ENCODE assay signal across 2 cellular contexts in the genomic region with DNA sequence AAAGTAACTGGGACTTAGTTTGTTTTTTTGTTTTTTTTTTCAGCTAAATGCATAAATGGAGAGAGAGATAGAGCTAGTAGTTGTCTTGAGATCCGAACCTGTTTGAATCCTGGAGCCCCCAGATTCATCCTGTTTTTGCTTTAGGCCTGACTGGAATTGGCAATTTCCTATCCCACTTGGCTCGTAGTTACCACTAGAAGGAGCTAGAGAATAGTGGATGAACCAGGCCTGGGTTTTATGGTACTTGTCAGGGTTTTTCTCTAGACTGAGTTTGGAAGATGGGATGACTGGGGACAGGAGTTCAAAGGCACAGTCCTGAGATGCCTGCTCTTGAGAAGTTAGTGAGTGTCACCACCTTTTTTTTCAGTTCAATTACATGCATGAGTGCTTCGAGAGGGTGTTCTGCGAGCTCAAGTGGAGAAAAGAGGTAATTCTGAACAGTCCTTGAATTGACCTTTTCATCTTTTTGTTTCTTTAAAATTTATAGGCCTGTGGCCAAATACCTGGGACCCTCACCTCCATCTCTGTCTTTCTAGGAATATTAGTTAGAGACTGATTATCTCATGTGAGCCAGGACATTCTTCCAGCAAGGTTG.
A peak's percentile ranks its signal among the peaks of the same experiment; 100 is the strongest.
TF ChIP-seq lines count a peak whose summit lies in the region.

No MANE protein-coding gene starts in this region.

TF ChIP-seq in K562, 482 proteins besides CTCF, POLR2A, EP300 and RAD21:
- no peak for TF ChIP-seq ZNF551 (CRISPR knock-in tag; IDR thresholded peaks at IDR 0.05)
- TF ChIP-seq, protein P1, sequence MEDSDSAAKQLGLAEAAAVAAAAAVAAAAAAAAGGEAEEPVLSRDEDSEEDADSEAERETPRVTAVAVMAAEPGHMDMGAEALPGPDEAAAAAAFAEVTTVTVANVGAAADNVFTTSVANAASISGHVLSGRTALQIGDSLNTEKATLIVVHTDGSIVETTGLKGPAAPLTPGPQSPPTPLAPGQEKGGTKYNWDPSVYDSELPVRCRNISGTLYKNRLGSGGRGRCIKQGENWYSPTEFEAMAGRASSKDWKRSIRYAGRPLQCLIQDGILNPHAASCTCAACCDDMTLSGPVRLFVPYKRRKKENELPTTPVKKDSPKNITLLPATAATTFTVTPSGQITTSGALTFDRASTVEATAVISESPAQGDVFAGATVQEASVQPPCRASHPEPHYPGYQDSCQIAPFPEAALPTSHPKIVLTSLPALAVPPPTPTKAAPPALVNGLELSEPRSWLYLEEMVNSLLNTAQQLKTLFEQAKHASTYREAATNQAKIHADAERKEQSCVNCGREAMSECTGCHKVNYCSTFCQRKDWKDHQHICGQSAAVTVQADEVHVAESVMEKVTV (CRISPR knock-in tag; IDR thresholded peaks at IDR 0.05), result peak; percentile 64; the same call in 1 of the 2 replicates
- TF ChIP-seq SMC3 (conservative IDR thresholded peaks at IDR 0.05; ENCODE audit: insufficient read depth, low read depth, low read length), result peak; percentile 73
- 0 out of 2 replicates have a peak, but pooled peaks have one; percentile 31 for TF ChIP-seq ARID2 (IDR thresholded peaks at IDR 0.05)
- TF ChIP-seq, protein P2, sequence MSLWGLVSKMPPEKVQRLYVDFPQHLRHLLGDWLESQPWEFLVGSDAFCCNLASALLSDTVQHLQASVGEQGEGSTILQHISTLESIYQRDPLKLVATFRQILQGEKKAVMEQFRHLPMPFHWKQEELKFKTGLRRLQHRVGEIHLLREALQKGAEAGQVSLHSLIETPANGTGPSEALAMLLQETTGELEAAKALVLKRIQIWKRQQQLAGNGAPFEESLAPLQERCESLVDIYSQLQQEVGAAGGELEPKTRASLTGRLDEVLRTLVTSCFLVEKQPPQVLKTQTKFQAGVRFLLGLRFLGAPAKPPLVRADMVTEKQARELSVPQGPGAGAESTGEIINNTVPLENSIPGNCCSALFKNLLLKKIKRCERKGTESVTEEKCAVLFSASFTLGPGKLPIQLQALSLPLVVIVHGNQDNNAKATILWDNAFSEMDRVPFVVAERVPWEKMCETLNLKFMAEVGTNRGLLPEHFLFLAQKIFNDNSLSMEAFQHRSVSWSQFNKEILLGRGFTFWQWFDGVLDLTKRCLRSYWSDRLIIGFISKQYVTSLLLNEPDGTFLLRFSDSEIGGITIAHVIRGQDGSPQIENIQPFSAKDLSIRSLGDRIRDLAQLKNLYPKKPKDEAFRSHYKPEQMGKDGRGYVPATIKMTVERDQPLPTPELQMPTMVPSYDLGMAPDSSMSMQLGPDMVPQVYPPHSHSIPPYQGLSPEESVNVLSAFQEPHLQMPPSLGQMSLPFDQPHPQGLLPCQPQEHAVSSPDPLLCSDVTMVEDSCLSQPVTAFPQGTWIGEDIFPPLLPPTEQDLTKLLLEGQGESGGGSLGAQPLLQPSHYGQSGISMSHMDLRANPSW (CRISPR knock-in tag; IDR thresholded peaks at IDR 0.05), result no peak
- TF ChIP-seq FOXJ2 (tag; IDR thresholded peaks at IDR 0.05), result no peak
- no peak for TF ChIP-seq CHD2 (IDR thresholded peaks at IDR 0.05; ENCODE audit: low read depth, low read length)
- TF ChIP-seq DPF2 (IDR thresholded peaks at IDR 0.05), result no peak
- TF ChIP-seq HDAC6 (IDR thresholded peaks at IDR 0.05; ENCODE audit: low read depth, low read length), result no peak
- TF ChIP-seq, protein P3, sequence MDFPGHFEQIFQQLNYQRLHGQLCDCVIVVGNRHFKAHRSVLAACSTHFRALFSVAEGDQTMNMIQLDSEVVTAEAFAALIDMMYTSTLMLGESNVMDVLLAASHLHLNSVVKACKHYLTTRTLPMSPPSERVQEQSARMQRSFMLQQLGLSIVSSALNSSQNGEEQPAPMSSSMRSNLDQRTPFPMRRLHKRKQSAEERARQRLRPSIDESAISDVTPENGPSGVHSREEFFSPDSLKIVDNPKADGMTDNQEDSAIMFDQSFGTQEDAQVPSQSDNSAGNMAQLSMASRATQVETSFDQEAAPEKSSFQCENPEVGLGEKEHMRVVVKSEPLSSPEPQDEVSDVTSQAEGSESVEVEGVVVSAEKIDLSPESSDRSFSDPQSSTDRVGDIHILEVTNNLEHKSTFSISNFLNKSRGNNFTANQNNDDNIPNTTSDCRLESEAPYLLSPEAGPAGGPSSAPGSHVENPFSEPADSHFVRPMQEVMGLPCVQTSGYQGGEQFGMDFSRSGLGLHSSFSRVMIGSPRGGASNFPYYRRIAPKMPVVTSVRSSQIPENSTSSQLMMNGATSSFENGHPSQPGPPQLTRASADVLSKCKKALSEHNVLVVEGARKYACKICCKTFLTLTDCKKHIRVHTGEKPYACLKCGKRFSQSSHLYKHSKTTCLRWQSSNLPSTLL (IDR thresholded peaks at IDR 0.05), result no peak
- TF ChIP-seq MAZ (CRISPR knock-in tag; conservative IDR thresholded peaks at IDR 0.05 in 1 of 2, IDR thresholded peaks at IDR 0.05 in 1 of 2), result no peak

TF ChIP-seq in liver, 16 proteins besides CTCF, POLR2A, EP300 and RAD21:
- TF ChIP-seq HNF4A (conservative IDR thresholded peaks at IDR 0.05), result no peak
- no peak for TF ChIP-seq EGR1 (IDR thresholded peaks at IDR 0.05; ENCODE audit: low read depth in 2 of 2)
- TF ChIP-seq GABPA (IDR thresholded peaks at IDR 0.05 in 1 of 2, conservative IDR thresholded peaks at IDR 0.05 in 1 of 2), result no peak
- TF ChIP-seq, protein P4, sequence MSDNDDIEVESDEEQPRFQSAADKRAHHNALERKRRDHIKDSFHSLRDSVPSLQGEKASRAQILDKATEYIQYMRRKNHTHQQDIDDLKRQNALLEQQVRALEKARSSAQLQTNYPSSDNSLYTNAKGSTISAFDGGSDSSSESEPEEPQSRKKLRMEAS (IDR thresholded peaks at IDR 0.05), result no peak
- TF ChIP-seq, protein P5, sequence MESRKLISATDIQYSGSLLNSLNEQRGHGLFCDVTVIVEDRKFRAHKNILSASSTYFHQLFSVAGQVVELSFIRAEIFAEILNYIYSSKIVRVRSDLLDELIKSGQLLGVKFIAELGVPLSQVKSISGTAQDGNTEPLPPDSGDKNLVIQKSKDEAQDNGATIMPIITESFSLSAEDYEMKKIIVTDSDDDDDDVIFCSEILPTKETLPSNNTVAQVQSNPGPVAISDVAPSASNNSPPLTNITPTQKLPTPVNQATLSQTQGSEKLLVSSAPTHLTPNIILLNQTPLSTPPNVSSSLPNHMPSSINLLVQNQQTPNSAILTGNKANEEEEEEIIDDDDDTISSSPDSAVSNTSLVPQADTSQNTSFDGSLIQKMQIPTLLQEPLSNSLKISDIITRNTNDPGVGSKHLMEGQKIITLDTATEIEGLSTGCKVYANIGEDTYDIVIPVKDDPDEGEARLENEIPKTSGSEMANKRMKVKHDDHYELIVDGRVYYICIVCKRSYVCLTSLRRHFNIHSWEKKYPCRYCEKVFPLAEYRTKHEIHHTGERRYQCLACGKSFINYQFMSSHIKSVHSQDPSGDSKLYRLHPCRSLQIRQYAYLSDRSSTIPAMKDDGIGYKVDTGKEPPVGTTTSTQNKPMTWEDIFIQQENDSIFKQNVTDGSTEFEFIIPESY (IDR thresholded peaks at IDR 0.05), result no peak
- TF ChIP-seq, protein P6, sequence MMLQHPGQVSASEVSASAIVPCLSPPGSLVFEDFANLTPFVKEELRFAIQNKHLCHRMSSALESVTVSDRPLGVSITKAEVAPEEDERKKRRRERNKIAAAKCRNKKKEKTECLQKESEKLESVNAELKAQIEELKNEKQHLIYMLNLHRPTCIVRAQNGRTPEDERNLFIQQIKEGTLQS (IDR thresholded peaks at IDR 0.05), result no peak
- TF ChIP-seq JUND (IDR thresholded peaks at IDR 0.05), result no peak
- TF ChIP-seq FOXA1 (IDR thresholded peaks at IDR 0.05), result no peak
- TF ChIP-seq FOXA2 (IDR thresholded peaks at IDR 0.05), result no peak
- no peak for TF ChIP-seq TAF1 (conservative IDR thresholded peaks at IDR 0.05)
- TF ChIP-seq RXRA (IDR thresholded peaks at IDR 0.05), result no peak
- TF ChIP-seq HNF4G (IDR thresholded peaks at IDR 0.05), result no peak
- TF ChIP-seq NR2F2 (IDR thresholded peaks at IDR 0.05), result no peak
- no peak for TF ChIP-seq YY1 (IDR thresholded peaks at IDR 0.05)
- no peak for TF ChIP-seq SP1 (IDR thresholded peaks at IDR 0.05)
- TF ChIP-seq, protein P7, sequence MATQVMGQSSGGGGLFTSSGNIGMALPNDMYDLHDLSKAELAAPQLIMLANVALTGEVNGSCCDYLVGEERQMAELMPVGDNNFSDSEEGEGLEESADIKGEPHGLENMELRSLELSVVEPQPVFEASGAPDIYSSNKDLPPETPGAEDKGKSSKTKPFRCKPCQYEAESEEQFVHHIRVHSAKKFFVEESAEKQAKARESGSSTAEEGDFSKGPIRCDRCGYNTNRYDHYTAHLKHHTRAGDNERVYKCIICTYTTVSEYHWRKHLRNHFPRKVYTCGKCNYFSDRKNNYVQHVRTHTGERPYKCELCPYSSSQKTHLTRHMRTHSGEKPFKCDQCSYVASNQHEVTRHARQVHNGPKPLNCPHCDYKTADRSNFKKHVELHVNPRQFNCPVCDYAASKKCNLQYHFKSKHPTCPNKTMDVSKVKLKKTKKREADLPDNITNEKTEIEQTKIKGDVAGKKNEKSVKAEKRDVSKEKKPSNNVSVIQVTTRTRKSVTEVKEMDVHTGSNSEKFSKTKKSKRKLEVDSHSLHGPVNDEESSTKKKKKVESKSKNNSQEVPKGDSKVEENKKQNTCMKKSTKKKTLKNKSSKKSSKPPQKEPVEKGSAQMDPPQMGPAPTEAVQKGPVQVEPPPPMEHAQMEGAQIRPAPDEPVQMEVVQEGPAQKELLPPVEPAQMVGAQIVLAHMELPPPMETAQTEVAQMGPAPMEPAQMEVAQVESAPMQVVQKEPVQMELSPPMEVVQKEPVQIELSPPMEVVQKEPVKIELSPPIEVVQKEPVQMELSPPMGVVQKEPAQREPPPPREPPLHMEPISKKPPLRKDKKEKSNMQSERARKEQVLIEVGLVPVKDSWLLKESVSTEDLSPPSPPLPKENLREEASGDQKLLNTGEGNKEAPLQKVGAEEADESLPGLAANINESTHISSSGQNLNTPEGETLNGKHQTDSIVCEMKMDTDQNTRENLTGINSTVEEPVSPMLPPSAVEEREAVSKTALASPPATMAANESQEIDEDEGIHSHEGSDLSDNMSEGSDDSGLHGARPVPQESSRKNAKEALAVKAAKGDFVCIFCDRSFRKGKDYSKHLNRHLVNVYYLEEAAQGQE (IDR thresholded peaks at IDR 0.05), result no peak
